15 cellular contexts compared by ENCODE assay signal in genomic region chr14:94918896-94919295, GRCh38.
"Had no signal": no experiment of that assay in that cellular context is flagged by ENCODE, and none has a peak within 500 bp of the region (broad histone marks: within the 10 kb centered on the region; RNA-seq: fewer than 3 reads in every experiment).

No MANE protein-coding gene starts in this region.

- H3K4me1 Mint-ChIP-seq: brain, neural crest cell, WTC11 had no signal

- H3K4me3 ChIP-seq: left ventricle myocardium inferior, ovary, suprapubic skin had no signal

- H3K9me3 ChIP-seq: left ventricle myocardium inferior, ovary, suprapubic skin had no signal

- ATAC-seq: WTC11 had no signal

- H3K36me3 ChIP-seq: left ventricle myocardium inferior, ovary, suprapubic skin had no signal

- H3K4me3 Mint-ChIP-seq: activated naive CD8-positive, alpha-beta T cell; brain; neural crest cell; T-helper 1 cell treated with Interleukin-12 subunit alpha and Interleukin-12 subunit beta and Interleukin-4 antibody, amounts not matched to agents 30 μg/mL and 1 μg/mL, for 36 hours; WTC11 had no signal

- H3K4me1 ChIP-seq: left ventricle myocardium inferior, suprapubic skin had no signal

- H3K36me3 Mint-ChIP-seq: activated naive CD8-positive, alpha-beta T cell; brain; WTC11 had no signal

- H3K27me3 ChIP-seq: ovary had no signal

- H3K9me3 Mint-ChIP-seq: neural crest cell; T-helper 1 cell treated with Interleukin-12 subunit alpha and Interleukin-12 subunit beta and Interleukin-4 antibody, amounts not matched to agents 30 μg/mL and 1 μg/mL, for 36 hours had no signal

- H3K27ac ChIP-seq: left ventricle myocardium inferior, ovary, suprapubic skin had no signal

- DNase-seq: activated CD4-positive, alpha-beta T cell treated with anti-CD3 and anti-CD28 coated beads, Interleukin-2, amount 50 U/mL, for 1 hour; activated effector memory CD4-positive, alpha-beta T cell treated with Interleukin-2 at 50 U/mL for 16 hours; amygdala; cerebellar nuclear complex; dermis blood vessel endothelial cell; left ventricle myocardium inferior; ovary; stimulated activated CD4-positive, alpha-beta T cell treated with anti-CD3 and anti-CD28 coated beads, Interleukin-2, amount 100 ng/mL, for 48 hours; stimulated activated naive CD4-positive, alpha-beta T cell treated with Interleukin-2 at 50 U/mL for 16 hours had no signal

- H3K27ac Mint-ChIP-seq: activated naive CD8-positive, alpha-beta T cell; brain; T-helper 1 cell treated with Interleukin-12 subunit alpha and Interleukin-12 subunit beta and Interleukin-4 antibody, amounts not matched to agents 30 μg/mL and 1 μg/mL, for 36 hours; WTC11 had no signal
